8 cellular contexts compared by ENCODE assay signal in the genomic region with DNA sequence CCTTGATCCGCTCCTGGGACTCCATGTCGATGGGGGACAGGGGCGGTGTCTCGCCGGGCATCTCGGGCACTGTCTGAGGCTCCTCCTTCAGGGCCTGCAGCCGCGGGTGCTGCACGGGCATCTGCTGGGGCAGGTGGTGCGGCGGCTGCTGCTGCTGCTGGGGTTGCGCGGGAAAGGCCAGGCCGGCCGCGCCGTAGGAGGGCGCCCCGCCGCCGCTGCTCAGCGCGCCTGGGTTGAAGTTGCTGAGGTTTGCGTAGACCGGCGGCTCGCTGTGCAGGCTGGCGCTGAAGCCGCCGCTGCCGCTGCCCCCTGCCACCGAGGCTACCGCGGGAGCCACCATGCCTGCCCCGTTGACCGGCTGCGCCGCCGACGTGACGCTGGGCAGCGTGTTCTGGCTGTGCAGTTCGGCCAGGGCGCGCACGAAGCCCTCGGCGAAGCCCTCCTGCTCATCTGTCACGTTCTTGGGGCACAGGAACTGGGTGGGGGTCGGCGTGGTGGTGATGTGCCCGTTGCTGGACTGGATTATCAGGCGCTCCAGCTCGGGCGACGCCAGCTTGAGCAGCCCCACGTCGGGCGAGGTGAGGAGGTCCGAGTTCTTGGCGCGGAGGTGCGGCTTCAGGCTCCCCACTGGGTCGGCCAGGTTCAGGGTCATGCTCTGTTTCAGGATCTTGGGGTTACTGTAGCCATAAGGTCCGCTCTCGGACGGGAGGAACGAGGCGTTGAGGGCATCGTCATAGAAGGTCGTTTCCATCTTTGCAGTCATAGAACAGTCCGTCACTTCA. TPM values are rescaled to one million over a fixed set of nuclear protein-coding genes. Genes with fewer than 3 reads are reported as not detected.
DNase-seq lines count a peak whose midpoint lies in the region; ATAC-seq and TF ChIP-seq lines count a peak whose summit lies in the region.

No MANE protein-coding gene starts in this region.

- peak overlapping the region; percentile 83 for H3K27ac ChIP-seq in HL-60 (replicated peaks)

- peaks cover 25% of the 10 kb centered on the region for H3K4me1 Mint-ChIP-seq in progenitor cell of endocrine pancreas (ENCODE audit: low read depth)

- H3K27ac Mint-ChIP-seq in progenitor cell of endocrine pancreas, result peak overlapping the region; percentile 100

- no peaks in the 10 kb centered on the region for H3K9me3 ChIP-seq in adipocyte (ENCODE audit: control insufficient read depth, low read length)

- H3K9me3 Mint-ChIP-seq in progenitor cell of endocrine pancreas (ENCODE audit: low read depth), result no peaks in the 10 kb centered on the region

- H3K27me3 Mint-ChIP-seq in progenitor cell of endocrine pancreas, result no peaks in the 10 kb centered on the region

- peaks cover 31% of the 10 kb centered on the region for H3K4me1 ChIP-seq in adipocyte (ENCODE audit: control insufficient read depth, insufficient read depth, low read length)

- H3K4me3 Mint-ChIP-seq in progenitor cell of endocrine pancreas (ENCODE audit: low read depth), result peak overlapping the region; percentile 98

- peak; percentile 0 to 10 for ATAC-seq in left cardiac atrium

- peaks cover 17% of the 10 kb centered on the region for H3K36me3 Mint-ChIP-seq in progenitor cell of endocrine pancreas (ENCODE audit: insufficient read depth)

- H3K4me3 ChIP-seq in HL-60 (replicated peaks; ENCODE audit: insufficient read depth, low read length) (peak overlapping the region; percentile 87), adipocyte (ENCODE audit: low read length) (peak overlapping the region; percentile 86)

- H3K27me3 ChIP-seq in HL-60 (ENCODE audit: insufficient read depth, poor library complexity, severe bottlenecking) (peaks cover 5% of the 10 kb centered on the region), adipocyte (replicated peaks; ENCODE audit: control insufficient read depth, insufficient read depth, low read length) (no peaks in the 10 kb centered on the region)

- intact Hi-C loops in left cardiac atrium (cut with DNase I), result loop anchor here (1.0 to 10.0 kb wide), 4 partner anchors 35 to 920 kb away; partner anchors contain the start of gene FGGY (in 1 of the 2)

- peak; percentile 61 for DNase-seq in GDM1 (lab: John Stamatoyannopoulos, UW)
- peak; percentile 65 to 79 for DNase-seq in HL-60 (ENCODE audit: low read depth in 1 of 2, low spot score in 1 of 2)
- peak; percentile 22 for DNase-seq in SK-MEL-5 (ENCODE audit: low read depth, low spot score)
- peak; percentile 57 for DNase-seq in adipocyte (ENCODE audit: low read depth)
- peak; percentile 55 for DNase-seq in left cardiac atrium
- DNase-seq in progenitor cell of endocrine pancreas (ENCODE audit: low spot score, unreplicated experiment), result peak; percentile 33
- peak; percentile 63 for DNase-seq in ureter (ENCODE audit: low spot score)
- no peak for DNase-seq in DMS153 (lab: John Stamatoyannopoulos, UW)

- in situ Hi-C loops in SK-MEL-5 (cut with HindIII; ENCODE audit: low pct_unique_long_range_greater_than_20kb, low sequenced_read_pairs), result no loop called here

- no peak for TF ChIP-seq CTCF in HL-60 (IDR thresholded peaks at IDR 0.05; ENCODE audit: insufficient read depth, low read length)
- no peak for TF ChIP-seq CTCF in progenitor cell of endocrine pancreas (IDR thresholded peaks at IDR 0.05; ENCODE audit: unreplicated experiment)

- H3K9ac ChIP-seq in adipocyte (ENCODE audit: low read length), result peak overlapping the region; percentile 95

- H3K36me3 ChIP-seq in adipocyte (ENCODE audit: control insufficient read depth, insufficient read depth, low read length, severe bottlenecking), result no peaks in the 10 kb centered on the region

RNA-seq across cellular contexts. Expression of gene JUN, which starts 1.3 kb away (rescaled TPM):
- total RNA-seq in SK-MEL-5 (2014; rRNA removed; shearing (Covaris generic)), result 4.1 and 5.4 TPM in 2 replicates
- polyA plus RNA-seq in SK-MEL-5 (2015; cell fraction: cytosol; rRNA removed), result 11.6 and 12.0 TPM in 2 replicates
- polyA plus RNA-seq in SK-MEL-5 (2015; cell fraction: nucleus; rRNA removed), result 14.0 and 24.8 TPM in 2 replicates
- 10 to 100 TPM; 67.6 to 78.0 TPM for total RNA-seq in left cardiac atrium
- 93.8 and 107 TPM in 2 replicates for total RNA-seq in progenitor cell of endocrine pancreas
- 37.9 TPM for total RNA-seq in ureter
